Comparison of ENCODE assay signal across 16 cellular contexts in genomic region chr12:123135688-123136087, GRCh38. TPM values are rescaled to one million over a fixed set of nuclear protein-coding genes. Genes with fewer than 3 reads are reported as not detected.
DNase-seq lines count a peak whose midpoint lies in the region; ATAC-seq and TF ChIP-seq lines count a peak whose summit lies in the region.
"Had no signal": no experiment of that assay in that cellular context is flagged by ENCODE, and none has a peak within 500 bp of the region (broad histone marks: within the 10 kb centered on the region; RNA-seq: fewer than 3 reads in every experiment).

No MANE protein-coding gene starts in this region.

- WGBS in thymus = 97% methylated on average over 8 of the region's 8 CpGs

- H3K27ac Mint-ChIP-seq in activated T-cell treated with anti-CD3 and anti-CD28 coated beads, Interleukin-2, amount 50 U/mL, for 72 hours = peak overlapping the region; percentile 20
- H3K27ac Mint-ChIP-seq in T-helper 17 cell = peak overlapping the region; percentile 45
- H3K27ac Mint-ChIP-seq in naive thymus-derived CD8-positive, alpha-beta T cell = peak overlapping the region in 6 of 10 donors; percentile 3 to 77 (median 46)
- H3K27ac Mint-ChIP-seq: GM23338 had no signal

- intact Hi-C loops in left cardiac atrium (cut with DNase I) = no loop called here

- H3K4me1 Mint-ChIP-seq in activated T-cell treated with anti-CD3 and anti-CD28 coated beads, Interleukin-2, amount 50 U/mL, for 72 hours (ENCODE audit: low read depth) = peaks cover 34% of the 10 kb centered on the region
- H3K4me1 Mint-ChIP-seq in activated T-cell treated with anti-CD3 and anti-CD28 coated beads, Interleukin-2, amount 50 U/mL, for 4 hours (ENCODE audit: low read depth) = peaks cover 43% of the 10 kb centered on the region
- peaks cover 22% of the 10 kb centered on the region for H3K4me1 Mint-ChIP-seq in T-helper 17 cell
- H3K4me1 Mint-ChIP-seq in naive thymus-derived CD8-positive, alpha-beta T cell = peaks cover 19 to 59% (median 49%) of the 10 kb centered on the region in 4 donors

- no peak overlapping the region for H3K4me3 Mint-ChIP-seq in activated T-cell treated with anti-CD3 and anti-CD28 coated beads, Interleukin-2, amount 50 U/mL, for 72 hours
- no peak overlapping the region for H3K4me3 Mint-ChIP-seq in activated T-cell treated with anti-CD3 and anti-CD28 coated beads, Interleukin-2, amount 50 U/mL, for 4 hours
- no peak overlapping the region for H3K4me3 Mint-ChIP-seq in T-helper 17 cell
- no peak overlapping the region for H3K4me3 Mint-ChIP-seq in naive thymus-derived CD8-positive, alpha-beta T cell
- H3K4me3 Mint-ChIP-seq: CD4-positive, alpha-beta memory T cell; GM23338 had no signal

- H3K27me3 ChIP-seq in thymus (ENCODE audit: control insufficient read depth, insufficient read depth) = no peaks in the 10 kb centered on the region
- no peaks in the 10 kb centered on the region for H3K27me3 ChIP-seq in brain microvascular endothelial cell (replicated peaks)
- H3K27me3 ChIP-seq: BLaER1 treated with 17β-estradiol and CSF1 and Interleukin-3, amounts not matched to agents 10 nM and 100 nM had no signal

- H3K9me3 ChIP-seq in T-helper 17 cell (ENCODE audit: control insufficient read depth, low read length, poor library complexity, severe bottlenecking) (no peaks in the 10 kb centered on the region), thymus (ENCODE audit: control insufficient read depth) (no peaks in the 10 kb centered on the region)

- POLR2A ChIA-PET in naive thymus-derived CD8-positive, alpha-beta T cell (lab: Charles Lee) = interaction anchor here (0.8 to 1.5 kb wide), 4 partner anchors 15 to 103 kb away, joined by 3 to 10 read pairs (median 5); partner anchors contain the start of genes MPHOSPH9 and MTRFR

- no peak for TF ChIP-seq CTCF in brain microvascular endothelial cell (IDR thresholded peaks at IDR 0.05; ENCODE audit: low read depth, low read length, missing control alignments)

- H3K9me3 Mint-ChIP-seq in activated T-cell treated with anti-CD3 and anti-CD28 coated beads, Interleukin-2, amount 50 U/mL, for 72 hours = no peaks in the 10 kb centered on the region
- no peaks in the 10 kb centered on the region for H3K9me3 Mint-ChIP-seq in activated T-cell treated with anti-CD3 and anti-CD28 coated beads, Interleukin-2, amount 50 U/mL, for 4 hours
- H3K9me3 Mint-ChIP-seq in naive thymus-derived CD8-positive, alpha-beta T cell = peaks cover 0 to 2% (median 0%) of the 10 kb centered on the region in 9 donors
- H3K9me3 Mint-ChIP-seq: CD4-positive, alpha-beta memory T cell had no signal

- H3K4me3 ChIP-seq in thymus (ENCODE audit: low read length) (peak overlapping the region; percentile 37), brain microvascular endothelial cell (ENCODE audit: low read depth, low read length) (no peak overlapping the region)
- H3K4me3 ChIP-seq: BLaER1 treated with 17β-estradiol and CSF1 and Interleukin-3, amounts not matched to agents 10 nM and 100 nM; GM23338 had no signal

- in situ Hi-C loops in brain microvascular endothelial cell (cut with HindIII; ENCODE audit: low pct_ligation_motif_present, low sequenced_read_pairs) = no loop called here

- H3K36me3 ChIP-seq in thymus (ENCODE audit: control insufficient read depth, insufficient read depth) (peaks cover 18% of the 10 kb centered on the region), brain microvascular endothelial cell (replicated peaks) (no peaks in the 10 kb centered on the region)

- no peak for ATAC-seq in activated T-cell treated with anti-CD3 and anti-CD28 coated beads, Interleukin-2, amount 50 U/mL, for 72 hours (replicated peaks in 1 of 2)
- no peak for ATAC-seq in activated T-cell treated with anti-CD3 and anti-CD28 coated beads, Interleukin-2, amount 50 U/mL, for 4 hours
- ATAC-seq in T-helper 17 cell (no peak), HG03565 (IDR thresholded peaks at IDR 0.05; ENCODE audit: unreplicated experiment) (no peak), left cardiac atrium (no peak)
- ATAC-seq in naive thymus-derived CD8-positive, alpha-beta T cell = no peak
- ATAC-seq: GM23338 had no signal

- no peaks in the 10 kb centered on the region for H3K27me3 Mint-ChIP-seq in activated T-cell treated with anti-CD3 and anti-CD28 coated beads, Interleukin-2, amount 50 U/mL, for 72 hours (ENCODE audit: low read depth)
- no peaks in the 10 kb centered on the region for H3K27me3 Mint-ChIP-seq in activated T-cell treated with anti-CD3 and anti-CD28 coated beads, Interleukin-2, amount 50 U/mL, for 4 hours (ENCODE audit: low read depth)
- no peaks in the 10 kb centered on the region for H3K27me3 Mint-ChIP-seq in T-helper 17 cell
- H3K27me3 Mint-ChIP-seq in naive thymus-derived CD8-positive, alpha-beta T cell = no peaks in the 10 kb centered on the region
- H3K27me3 Mint-ChIP-seq: CD4-positive, alpha-beta memory T cell had no signal

- H3K36me3 Mint-ChIP-seq in activated T-cell treated with anti-CD3 and anti-CD28 coated beads, Interleukin-2, amount 50 U/mL, for 72 hours (ENCODE audit: insufficient read depth in 2 of 2) = peaks cover 1% of the 10 kb centered on the region in 2 donors
- H3K36me3 Mint-ChIP-seq in activated T-cell treated with anti-CD3 and anti-CD28 coated beads, Interleukin-2, amount 50 U/mL, for 4 hours (ENCODE audit: insufficient read depth) = peaks cover 6% of the 10 kb centered on the region
- no peaks in the 10 kb centered on the region for H3K36me3 Mint-ChIP-seq in T-helper 17 cell (ENCODE audit: low read depth)
- peaks cover 0 to 12% (median 2%) of the 10 kb centered on the region in 3 donors for H3K36me3 Mint-ChIP-seq in naive thymus-derived CD8-positive, alpha-beta T cell
- H3K36me3 Mint-ChIP-seq: CD4-positive, alpha-beta memory T cell had no signal

- peaks cover 48% of the 10 kb centered on the region for H3K4me1 ChIP-seq in thymus (ENCODE audit: control insufficient read depth, insufficient read depth, low read length)

- DNase-seq in activated T-cell treated with anti-CD3 and anti-CD28 coated beads, Interleukin-2, amount 50 U/mL, for 72 hours = no peak
- no peak for DNase-seq in activated T-cell treated with anti-CD3 and anti-CD28 coated beads, Interleukin-2, amount 50 U/mL, for 4 hours
- DNase-seq in T-helper 17 cell (no peak), brain microvascular endothelial cell (no peak), left cardiac atrium (no peak)
- no peak for DNase-seq in naive thymus-derived CD8-positive, alpha-beta T cell
- DNase-seq: 8988T; AML-193; CD4-positive, alpha-beta memory T cell; DMS79 treated with DMSO at 0.1 percent for 48 hours; EL; H7 had no signal

- H3K27ac ChIP-seq in thymus (ENCODE audit: low read depth) (peak overlapping the region; percentile 68), brain microvascular endothelial cell (no peak overlapping the region)
- H3K27ac ChIP-seq: BLaER1 treated with 17β-estradiol and CSF1 and Interleukin-3, amounts not matched to agents 10 nM and 100 nM had no signal

RNA-seq across cellular contexts. Expression of gene PITPNM2, which starts 15.2 kb away (rescaled TPM):
- total RNA-seq in activated T-cell treated with anti-CD3 and anti-CD28 coated beads, Interleukin-2, amount 50 U/mL, for 72 hours = 10 to 100 TPM; 14.1 to 18.1 TPM
- 1 to 10 TPM; 7.3 to 9.3 (median 9.2) TPM for total RNA-seq in activated T-cell treated with anti-CD3 and anti-CD28 coated beads, Interleukin-2, amount 50 U/mL, for 4 hours
- total RNA-seq in T-helper 17 cell = 10 to 100 TPM; 21.7 to 47.9 TPM
- 10 to 100 TPM; 36.9 to 42.7 TPM for total RNA-seq in naive thymus-derived CD8-positive, alpha-beta T cell
- 1 to 10 TPM; 4.0 to 6.3 (median 4.7) TPM for polyA plus RNA-seq in naive thymus-derived CD8-positive, alpha-beta T cell
- 56.8 TPM for polyA plus RNA-seq in thymus
- 10 to 100 TPM; 13.1 to 22.2 TPM for total RNA-seq in left cardiac atrium
